8 cellular contexts compared by ENCODE assay signal in the genomic region with DNA sequence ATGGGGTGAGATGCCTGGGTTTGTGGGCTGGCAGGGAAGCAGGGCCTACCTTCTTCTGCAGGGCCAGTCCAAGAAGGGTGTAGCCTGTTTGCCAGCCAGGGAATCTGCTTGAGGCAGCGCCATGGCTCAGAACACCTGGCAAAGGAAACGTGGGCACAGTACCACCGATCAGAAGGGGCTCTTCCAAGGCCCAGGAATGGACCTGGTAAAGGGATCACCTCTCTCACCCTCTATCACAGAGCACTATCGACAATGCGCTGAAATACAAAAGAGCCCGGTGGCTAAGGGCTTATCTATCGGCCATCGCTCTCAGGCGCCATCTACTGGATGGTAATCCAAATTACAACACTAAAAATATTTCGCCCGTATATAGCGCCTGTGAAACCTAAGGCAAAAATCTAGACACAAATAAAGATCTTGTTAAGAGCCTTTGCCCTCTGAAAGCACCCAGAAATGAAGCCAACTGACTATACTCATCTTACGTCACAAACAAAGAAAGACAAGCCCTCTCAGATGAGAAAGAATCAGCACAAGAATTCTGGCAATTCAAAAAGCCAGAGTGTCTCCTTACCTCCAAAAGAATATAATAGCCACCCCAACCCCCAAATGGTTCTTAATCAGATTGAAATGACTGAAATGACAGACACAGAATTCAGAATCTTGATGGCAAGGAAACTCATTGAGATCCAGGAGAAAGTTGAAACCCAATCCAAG.
DNase-seq lines count a peak whose midpoint lies in the region; ATAC-seq, FAIRE-seq and TF ChIP-seq lines count a peak whose summit lies in the region.

No MANE protein-coding gene starts in this region.

- no peaks in the 10 kb centered on the region for H3K27me3 ChIP-seq in prostate gland (replicated peaks; ENCODE audit: insufficient read depth)

- TF ChIP-seq CTCF in WTC11 (IDR thresholded peaks at IDR 0.05) (peak; percentile 69), fibroblast of the aortic adventitia (IDR thresholded peaks at IDR 0.05; ENCODE audit: insufficient read depth, low read length) (peak; percentile 61), prostate gland (IDR thresholded peaks at IDR 0.05) (peak in 2 of 4 experiments; percentile 40 to 61)

- H3K9me3 Mint-ChIP-seq in WTC11: peaks cover 45% of the 10 kb centered on the region

- WGBS in prostate gland: 62% methylated on average over 13 of the region's 13 CpGs

- no peak overlapping the region for H3K4me3 Mint-ChIP-seq in WTC11

- no peaks in the 10 kb centered on the region for H3K4me1 ChIP-seq in prostate gland (replicated peaks)

- H3K27ac ChIP-seq in prostate gland: no peak overlapping the region

- POLR2A ChIA-PET in WTC11 (lab: Charles Lee): no interaction called here

- intact Hi-C loops in prostate gland (cut with DNase I): no loop called here

- no peak overlapping the region for H3K27ac Mint-ChIP-seq in WTC11

- no peak for TF ChIP-seq POLR2A in GM12891 (IDR thresholded peaks at IDR 0.05; ENCODE audit: low read depth, low read length)
- TF ChIP-seq POLR2A in prostate gland (IDR thresholded peaks at IDR 0.05): no peak

- in situ Hi-C loops in ACHN (cut with HindIII; ENCODE audit: low pct_ligation_motif_present, low pct_unique_long_range_greater_than_20kb, low sequenced_read_pairs): no loop called here

- H3K27me3 Mint-ChIP-seq in WTC11 (ENCODE audit: low read depth): peaks cover 11% of the 10 kb centered on the region

- peak; percentile 47 for DNase-seq in ACHN
- DNase-seq in GM12891 (ENCODE audit: insufficient read length, low spot score): peak; percentile 12
- peak; percentile 36 for DNase-seq in HT-29 (ENCODE audit: low spot score)
- peak; percentile 47 for DNase-seq in WTC11 (ENCODE audit: low spot score)
- peak; percentile 31 for DNase-seq in fibroblast of the aortic adventitia (ENCODE audit: low read depth)
- DNase-seq in stimulated activated CD4-positive, alpha-beta T cell treated with anti-CD3 and anti-CD28 coated beads, Interleukin-1b, Interleukin-23, amount 100 ng/mL, for 48 hours: peak; percentile 16
- no peak for DNase-seq in effector CD8-positive, alpha-beta T cell (lab: John Stamatoyannopoulos, UW)
- DNase-seq in prostate gland (ENCODE audit: low spot score): no peak

- H3K4me3 ChIP-seq in fibroblast of the aortic adventitia (ENCODE audit: low read depth, low read length) (no peak overlapping the region), prostate gland (no peak overlapping the region)

- CTCF ChIA-PET in WTC11 (lab: Charles Lee): interaction anchor here (0.5 to 1.1 kb wide), 3 partner anchors 193 to 575 kb away, joined by 3 to 7 read pairs (median 4); no protein-coding TSS in a partner anchor

- no peaks in the 10 kb centered on the region for H3K36me3 ChIP-seq in prostate gland

- peaks cover 22% of the 10 kb centered on the region for H3K36me3 Mint-ChIP-seq in WTC11

- ATAC-seq in WTC11: peak; percentile 99

- peaks cover 6% of the 10 kb centered on the region for H3K4me1 Mint-ChIP-seq in WTC11

- H3K9me3 ChIP-seq in prostate gland: no peaks in the 10 kb centered on the region

- FAIRE-seq in GM12891 (lab: Jason Lieb, UNC): no peak

TF ChIP-seq in GM12891, 5 proteins besides CTCF, POLR2A, EP300 and RAD21:
- TF ChIP-seq TAF1 (IDR thresholded peaks at IDR 0.05; ENCODE audit: low read depth, low read length) (no peak), POLR2AphosphoS5 (IDR thresholded peaks at IDR 0.05; ENCODE audit: low read depth, low read length) (no peak), PAX5 (IDR thresholded peaks at IDR 0.05; ENCODE audit: insufficient read depth, low read length, severe bottlenecking) (no peak), POU2F2 (IDR thresholded peaks at IDR 0.05; ENCODE audit: low read depth, low read length) (no peak), SPI1 (IDR thresholded peaks at IDR 0.05; ENCODE audit: low read depth, low read length) (no peak)

TF ChIP-seq in WTC11, 78 proteins besides CTCF, POLR2A, EP300 and RAD21:
- no peak for TF ChIP-seq ELF4 (CRISPR knock-in tag; IDR thresholded peaks at IDR 0.05; ENCODE audit: low read depth)
- no peak for TF ChIP-seq ZBTB21 (CRISPR knock-in tag; IDR thresholded peaks at IDR 0.05; ENCODE audit: borderline replicate concordance)
- TF ChIP-seq, protein P1, sequence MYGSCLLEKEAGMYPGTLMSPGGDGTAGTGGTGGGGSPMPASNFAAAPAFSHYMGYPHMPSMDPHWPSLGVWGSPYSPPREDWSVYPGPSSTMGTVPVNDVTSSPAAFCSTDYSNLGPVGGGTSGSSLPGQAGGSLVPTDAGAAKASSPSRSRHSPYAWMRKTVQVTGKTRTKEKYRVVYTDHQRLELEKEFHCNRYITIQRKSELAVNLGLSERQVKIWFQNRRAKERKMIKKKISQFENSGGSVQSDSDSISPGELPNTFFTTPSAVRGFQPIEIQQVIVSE (CRISPR knock-in tag; IDR thresholded peaks at IDR 0.05; ENCODE audit: borderline replicate concordance): no peak
- no peak for TF ChIP-seq SOX15 (CRISPR knock-in tag; IDR thresholded peaks at IDR 0.05)
- TF ChIP-seq ZNF232 (CRISPR knock-in tag; IDR thresholded peaks at IDR 0.05): no peak
- TF ChIP-seq TEAD4 (CRISPR knock-in tag; IDR thresholded peaks at IDR 0.05): no peak
- TF ChIP-seq, protein P2, sequence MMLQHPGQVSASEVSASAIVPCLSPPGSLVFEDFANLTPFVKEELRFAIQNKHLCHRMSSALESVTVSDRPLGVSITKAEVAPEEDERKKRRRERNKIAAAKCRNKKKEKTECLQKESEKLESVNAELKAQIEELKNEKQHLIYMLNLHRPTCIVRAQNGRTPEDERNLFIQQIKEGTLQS (CRISPR knock-in tag; conservative IDR thresholded peaks at IDR 0.05): no peak

Comparison
In these comparisons a context has a peak if more than half of its experiments do, and no peak if none do; other contexts are left out.
1. DNase-seq: peak in ACHN (single experiment), GM12891 (single experiment), HT-29 (single experiment), WTC11 (single experiment), fibroblast of the aortic adventitia (single experiment) and stimulated activated CD4-positive, alpha-beta T cell treated with anti-CD3 and anti-CD28 coated beads, Interleukin-1b, Interleukin-23, amount 100 ng/mL, for 48 hours (single experiment); none in effector CD8-positive, alpha-beta T cell (single experiment) and prostate gland (single experiment).